ENCODE assay signal across 8 cellular contexts in the genomic region with DNA sequence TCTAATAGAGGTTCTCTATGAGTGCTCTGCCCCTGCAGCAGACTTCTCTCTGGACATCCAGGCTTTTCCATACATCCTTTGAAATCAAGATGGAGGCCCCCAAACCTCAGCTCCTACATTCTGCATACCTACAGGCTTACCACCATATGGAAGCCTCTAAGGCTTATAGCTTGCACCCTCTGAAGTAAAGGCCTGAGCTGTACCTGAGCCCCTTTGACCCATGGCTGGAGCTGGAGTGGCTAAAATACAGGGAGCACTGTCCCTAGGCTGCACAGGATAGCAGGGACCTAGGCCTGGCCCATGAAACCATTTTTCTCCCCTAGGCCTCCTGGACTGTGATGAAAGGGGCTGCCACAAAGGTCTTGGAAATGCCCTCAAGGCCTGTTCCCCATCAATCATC.
"Had no signal": no experiment of that assay in that cellular context is flagged by ENCODE, and none has a peak within 500 bp of the region (broad histone marks: within the 10 kb centered on the region; RNA-seq: fewer than 3 reads in every experiment).

No MANE protein-coding gene starts in this region.

- FAIRE-seq: G401.6, GM12878, GM12891, GM12892, GM18507, GM19239 had no signal

- DNase-seq: GDM1, GF-D8 had no signal

- ATAC-seq: GM12878 had no signal

- H3K4me3 ChIP-seq: GM12878 had no signal
